ENCODE assay signal across 16 cellular contexts in the genomic region with DNA sequence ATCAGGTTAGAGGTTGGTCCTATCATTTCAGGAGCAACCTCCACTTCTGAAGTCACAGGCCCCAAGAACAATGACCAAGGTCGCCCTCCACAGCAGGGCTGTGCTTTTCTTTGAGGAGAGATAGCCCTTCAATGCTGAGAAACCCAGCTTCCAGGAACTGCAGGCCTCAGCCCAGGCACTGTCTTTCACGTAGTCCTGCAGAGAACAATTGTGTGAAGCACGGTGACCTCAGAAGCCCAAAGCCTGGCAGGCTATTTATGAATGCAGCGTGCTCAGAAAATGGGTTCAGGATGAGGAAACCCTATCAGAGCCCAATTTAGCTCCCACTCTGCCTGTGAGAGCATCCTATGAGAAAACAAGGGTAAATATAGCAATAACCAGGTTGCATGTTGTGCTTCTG.
DNase-seq lines count a peak whose midpoint lies in the region; ATAC-seq and TF ChIP-seq lines count a peak whose summit lies in the region.
"Had no signal": no experiment of that assay in that cellular context is flagged by ENCODE, and none has a peak within 500 bp of the region (broad histone marks: within the 10 kb centered on the region; RNA-seq: fewer than 3 reads in every experiment).

No MANE protein-coding gene starts in this region.

- H3K9me3 Mint-ChIP-seq in GM23338 (peaks cover 7% of the 10 kb centered on the region; the same call in 1 of the 3 replicates), neural progenitor cell (peaks cover 13% of the 10 kb centered on the region)
- H3K9me3 Mint-ChIP-seq: central memory CD8-positive, alpha-beta T cell had no signal

- H3K27me3 ChIP-seq in GM23338 (ENCODE audit: insufficient read depth) (no peaks in the 10 kb centered on the region), SJSA1 (replicated peaks) (no peaks in the 10 kb centered on the region; the same call in 1 of the 2 replicates), heart right ventricle (no peaks in the 10 kb centered on the region), neural progenitor cell (no peaks in the 10 kb centered on the region)
- H3K27me3 ChIP-seq: pancreas, tibial artery had no signal

- no peaks in the 10 kb centered on the region for H3K4me1 ChIP-seq in GM23338 (ENCODE audit: insufficient read depth)
- H3K4me1 ChIP-seq in SJSA1 (replicated peaks): peaks cover 20% of the 10 kb centered on the region
- H3K4me1 ChIP-seq in heart right ventricle: peaks cover 2 to 66% (median 52%) of the 10 kb centered on the region in 9 donors
- H3K4me1 ChIP-seq in neural progenitor cell: peaks cover 19% of the 10 kb centered on the region
- H3K4me1 ChIP-seq: pancreas had no signal

- H3K4me2 ChIP-seq in GM23338: no peak overlapping the region
- H3K4me2 ChIP-seq in neural progenitor cell: peak overlapping the region; percentile 15

- H3K4me3 Mint-ChIP-seq in GM23338: no peak overlapping the region
- H3K4me3 Mint-ChIP-seq in neural progenitor cell: peak overlapping the region; percentile 5
- H3K4me3 Mint-ChIP-seq: central memory CD8-positive, alpha-beta T cell had no signal

- no peaks in the 10 kb centered on the region for H3K9me2 ChIP-seq in GM23338 (ENCODE audit: insufficient read depth)

- H3K27ac Mint-ChIP-seq in GM23338 (0 out of 2 replicates have a peak overlapping the region, but pooled peaks have one; percentile 20), neural progenitor cell (peak overlapping the region; percentile 65)

- ATAC-seq in GM23338 (peak; percentile 87), heart right ventricle (peak; percentile 93 to 98 (median 98)), HG02571 (IDR thresholded peaks at IDR 0.05; ENCODE audit: unreplicated experiment) (no peak), left colon (no peak), GM19035 (IDR thresholded peaks at IDR 0.05; ENCODE audit: unreplicated experiment) (no peak)

- DNase-seq in GM23338 (ENCODE audit: low spot score) (no peak), SJSA1 (ENCODE audit: low read depth in 1 of 2, low spot score in 2 of 2) (peak in 1 of 2 experiments; percentile 9), heart right ventricle (peak; percentile 33 to 87), neural progenitor cell (ENCODE audit: low spot score) (peak; percentile 57), left colon (no peak)
- no peak for DNase-seq in stimulated activated CD8-positive, alpha-beta memory T cell treated with anti-CD3 and anti-CD28 coated beads, Interleukin-4, amount 100 ng/mL, for 48 hours
- DNase-seq: activated naive CD4-positive, alpha-beta T cell treated with Interleukin-2 at 50 U/mL for 16 hours; AML-193; NCI-H1092; NCI-H446; pancreas; tibial artery had no signal

- H3K27me3 Mint-ChIP-seq in GM23338 (ENCODE audit: insufficient read depth, low read depth, poor library complexity) (no peaks in the 10 kb centered on the region), neural progenitor cell (ENCODE audit: insufficient read depth, low read depth) (no peaks in the 10 kb centered on the region)
- H3K27me3 Mint-ChIP-seq: central memory CD8-positive, alpha-beta T cell had no signal

- H3F3A ChIP-seq in GM23338 (replicated peaks; ENCODE audit: low read depth): no peaks in the 10 kb centered on the region
- peaks cover 14% of the 10 kb centered on the region for H3F3A ChIP-seq in neural progenitor cell (ENCODE audit: low read depth)

- 23 to 33% methylated on average over 4 of the region's 4 CpGs for WGBS in heart right ventricle, 2 donors

- H3K4me3 ChIP-seq in GM23338 (no peak overlapping the region), SJSA1 (no peak overlapping the region), heart right ventricle (no peak overlapping the region), neural progenitor cell (no peak overlapping the region)
- H3K4me3 ChIP-seq: pancreas, tibial artery had no signal

- H3K36me3 ChIP-seq in GM23338 (ENCODE audit: insufficient read depth) (no peaks in the 10 kb centered on the region), SJSA1 (no peaks in the 10 kb centered on the region), heart right ventricle (no peaks in the 10 kb centered on the region), neural progenitor cell (no peaks in the 10 kb centered on the region)
- H3K36me3 ChIP-seq: pancreas, tibial artery had no signal

- no peaks in the 10 kb centered on the region for H3K79me2 ChIP-seq in GM23338 (replicated peaks; ENCODE audit: insufficient read depth)
- no peaks in the 10 kb centered on the region for H3K79me2 ChIP-seq in neural progenitor cell (ENCODE audit: low read depth)

- H2AFZ ChIP-seq in GM23338: peak overlapping the region; percentile 67; the same call in 1 of the 2 replicates
- H2AFZ ChIP-seq in neural progenitor cell (replicated peaks): no peak overlapping the region

- H4K20me1 ChIP-seq in GM23338 (replicated peaks; ENCODE audit: insufficient read depth) (no peaks in the 10 kb centered on the region), neural progenitor cell (ENCODE audit: low read depth) (peaks cover 10% of the 10 kb centered on the region)

- H3K36me3 Mint-ChIP-seq in GM23338 (ENCODE audit: low read depth) (peaks cover 2% of the 10 kb centered on the region; the same call in 1 of the 3 replicates), neural progenitor cell (no peaks in the 10 kb centered on the region)

- TF ChIP-seq CTCF in GM23338 (conservative IDR thresholded peaks at IDR 0.05; ENCODE audit: low read depth in 2 of 2) (no peak), heart right ventricle (IDR thresholded peaks at IDR 0.05) (peak in 1 of 9 donors; percentile 9), neural progenitor cell (IDR thresholded peaks at IDR 0.05) (no peak)

- no peak overlapping the region for H3K9ac ChIP-seq in neural progenitor cell

- H3K9me3 ChIP-seq in SJSA1 (replicated peaks) (no peaks in the 10 kb centered on the region), heart right ventricle (peaks cover 0 to 6% (median 0%) of the 10 kb centered on the region in 11 donors), neural progenitor cell (ENCODE audit: low read depth) (no peaks in the 10 kb centered on the region)
- H3K9me3 ChIP-seq: pancreas, tibial artery had no signal

- intact Hi-C loops in heart right ventricle (cut with DNase I): loop anchor here in 8 of 10 donors (2.0 to 10.0 kb wide), 11 partner anchors 56 to 387 kb away; no protein-coding TSS in a partner anchor
- intact Hi-C loops in left colon (cut with DNase I, micrococcal nuclease): no loop called here

- H3K27ac ChIP-seq in GM23338 (ENCODE audit: low read depth): no peak overlapping the region
- H3K27ac ChIP-seq in SJSA1: 0 out of 2 replicates have a peak overlapping the region, but pooled peaks have one; percentile 4
- peak overlapping the region; percentile 5 to 92 (median 77) for H3K27ac ChIP-seq in heart right ventricle
- H3K27ac ChIP-seq in neural progenitor cell: no peak overlapping the region
- H3K27ac ChIP-seq: epithelial cell of prostate, pancreas, tibial artery had no signal

- H3K4me1 Mint-ChIP-seq in GM23338 (peaks cover 14% of the 10 kb centered on the region; the same call in 2 of the 3 replicates), neural progenitor cell (peaks cover 50% of the 10 kb centered on the region)
- H3K4me1 Mint-ChIP-seq: central memory CD8-positive, alpha-beta T cell had no signal

Comparison
In these comparisons a context has a peak if more than half of its experiments do, and no peak if none do; other contexts are left out.
1. ATAC-seq: peak in GM23338 (single experiment) and heart right ventricle (8 of 8); none in HG02571 (single experiment), left colon (single experiment) and GM19035 (single experiment).
2. DNase-seq: peak in heart right ventricle (2 of 2) and neural progenitor cell (single experiment); none in GM23338 (single experiment), stimulated activated CD8-positive, alpha-beta memory T cell treated with anti-CD3 and anti-CD28 coated beads, Interleukin-4, amount 100 ng/mL, for 48 hours (single experiment) and left colon (0 of 2).
3. H3K27ac ChIP-seq: peak in SJSA1 (single experiment) and heart right ventricle (10 of 10); none in GM23338 (single experiment) and neural progenitor cell (single experiment).
4. intact Hi-C loops: an anchor here in heart right ventricle (2.0 to 10.0 kb wide); none called in left colon.